ENCODE assay signal across 2 cellular contexts in the genomic region with DNA sequence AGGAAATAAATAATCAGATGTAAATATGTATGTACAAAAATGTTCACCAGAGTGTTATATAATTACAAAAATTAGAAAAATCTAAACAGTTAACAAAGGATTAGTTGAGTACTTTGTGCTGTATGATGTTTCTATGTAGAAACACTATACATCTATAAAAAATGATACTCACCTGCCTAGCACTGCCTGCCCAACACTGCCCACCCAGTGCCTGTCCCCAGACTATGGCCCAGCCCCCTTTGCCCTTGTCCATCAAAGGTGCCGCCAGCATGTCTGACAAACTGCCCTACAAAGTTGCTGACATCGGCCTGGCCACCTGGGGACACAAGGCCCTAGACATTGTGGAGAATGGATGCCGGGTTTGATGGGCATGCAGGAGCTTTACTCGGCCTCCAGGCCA.
TF ChIP-seq lines count a peak whose summit lies in the region.

No MANE protein-coding gene starts in this region.

TF ChIP-seq in HepG2, 621 proteins besides CTCF, POLR2A, EP300 and RAD21:
- TF ChIP-seq TCF7 (IDR thresholded peaks at IDR 0.05; ENCODE audit: low read depth), result no peak
- TF ChIP-seq ZNF780A (CRISPR knock-in tag; IDR thresholded peaks at IDR 0.05), result peak; percentile 92; the same call in 1 of the 2 replicates
TF ChIP-seq in HepG2: peak in this region for 1.

TF ChIP-seq in K562, 482 proteins besides CTCF, POLR2A, EP300 and RAD21:
- TF ChIP-seq IRF9 (tag; IDR thresholded peaks at IDR 0.05) (no peak), ID3 (CRISPR knock-in tag; IDR thresholded peaks at IDR 0.05) (no peak), ID3 (tag; IDR thresholded peaks at IDR 0.05) (no peak), TSC22D4 (tag; IDR thresholded peaks at IDR 0.05) (no peak), SAFB (IDR thresholded peaks at IDR 0.05; ENCODE audit: borderline replicate concordance, low read depth, low read length) (no peak), ZNF146 (CRISPR knock-in tag; IDR thresholded peaks at IDR 0.05; ENCODE audit: unreplicated experiment) (peak; percentile 15), ZFP36 (IDR thresholded peaks at IDR 0.05; ENCODE audit: low read depth, low read length, partially characterized antibody) (peak; percentile 11)
